20 cellular contexts compared by ENCODE assay signal in genomic region chr22:30832407-30832987, GRCh38.
A peak's percentile ranks its signal among the peaks of the same experiment; 100 is the strongest.
DNase-seq lines count a peak whose midpoint lies in the region; ATAC-seq and TF ChIP-seq lines count a peak whose summit lies in the region.
"Had no signal": no experiment of that assay in that cellular context is flagged by ENCODE, and none has a peak within 500 bp of the region (broad histone marks: within the 10 kb centered on the region; RNA-seq: fewer than 3 reads in every experiment).

No MANE protein-coding gene starts in this region.

- intact Hi-C loops in MCF 10A (cut with micrococcal nuclease) (no loop called here), breast epithelium (cut with DNase I; ENCODE audit: low total_unique reads) (no loop called here), Right ventricle myocardium superior (cut with DNase I) (no loop called here)

- no peaks in the 10 kb centered on the region for H3K27me3 Mint-ChIP-seq in MCF 10A (ENCODE audit: insufficient read depth, unreplicated experiment)

- H3K4me3 ChIP-seq in breast epithelium (no peak overlapping the region), RWPE2 (ENCODE audit: severe bottlenecking) (no peak overlapping the region)
- H3K4me3 ChIP-seq: BLaER1 treated with 17β-estradiol and CSF1 and Interleukin-3, amounts not matched to agents 10 nM and 100 nM; K562 had no signal

- ATAC-seq in RWPE2 (ENCODE audit: low read depth) = no peak
- no peak for ATAC-seq in left lobe of liver
- ATAC-seq in Right ventricle myocardium superior (ENCODE audit: poor library complexity) = no peak
- ATAC-seq: CD8-positive, alpha-beta T cell; K562 had no signal

- peaks cover 18% of the 10 kb centered on the region for H3K36me3 Mint-ChIP-seq in MCF 10A (ENCODE audit: insufficient read depth, unreplicated experiment)
- H3K36me3 Mint-ChIP-seq: CD8-positive, alpha-beta T cell had no signal

- H3K27me3 ChIP-seq in breast epithelium (no peaks in the 10 kb centered on the region), RWPE2 (ENCODE audit: insufficient read depth, poor library complexity, severe bottlenecking) (no peaks in the 10 kb centered on the region)
- H3K27me3 ChIP-seq: BLaER1 treated with 17β-estradiol and CSF1 and Interleukin-3, amounts not matched to agents 10 nM and 100 nM had no signal

- no peak for TF ChIP-seq POLR2A in breast epithelium (IDR thresholded peaks at IDR 0.05)

- H3K9me3 ChIP-seq in breast epithelium = no peaks in the 10 kb centered on the region
- no peaks in the 10 kb centered on the region for H3K9me3 ChIP-seq in RWPE2 (ENCODE audit: severe bottlenecking)

- no peak for DNase-seq in MCF 10A (ENCODE audit: unreplicated experiment)
- DNase-seq in breast epithelium (ENCODE audit: low spot score in 2 of 2) = no peak
- DNase-seq in RWPE2 (ENCODE audit: low spot score) = no peak
- DNase-seq in left lobe of liver (ENCODE audit: low spot score) = peak; percentile 15
- no peak for DNase-seq in COLO668 (lab: John Stamatoyannopoulos, UW; ENCODE audit: unreplicated experiment)
- DNase-seq in Right ventricle myocardium superior = no peak
- no peak for DNase-seq in cerebellum (ENCODE audit: low spot score)
- DNase-seq in NCI-H1105 (lab: John Stamatoyannopoulos, UW) = no peak
- DNase-seq: CD8-positive, alpha-beta T cell; HCEC 1CT; MV-4-11; NCI-H1417; NCI-H187 treated with DMSO at 0.1 percent for 48 hours; NCI-H2227 treated with DMSO at 0.1 percent for 48 hours; NCI-H524; NCI-H82; OCI-M1; RPMI8226 had no signal

- H3K27ac ChIP-seq in breast epithelium (no peak overlapping the region), RWPE2 (ENCODE audit: poor library complexity, severe bottlenecking) (peak overlapping the region; percentile 100)
- H3K27ac ChIP-seq: BLaER1 treated with 17β-estradiol and CSF1 and Interleukin-3, amounts not matched to agents 10 nM and 100 nM had no signal

- H3K4me3 Mint-ChIP-seq in MCF 10A (ENCODE audit: unreplicated experiment) = no peak overlapping the region
- H3K4me3 Mint-ChIP-seq: CD8-positive, alpha-beta T cell had no signal

- TF ChIP-seq CTCF in MCF 10A (IDR thresholded peaks at IDR 0.05; ENCODE audit: unreplicated experiment) (no peak), breast epithelium (IDR thresholded peaks at IDR 0.05) (no peak), RWPE2 (IDR thresholded peaks at IDR 0.05; ENCODE audit: poor library complexity, severe bottlenecking) (no peak)

- peak overlapping the region; percentile 98 for H3K27ac Mint-ChIP-seq in MCF 10A (ENCODE audit: low read depth, unreplicated experiment)
- H3K27ac Mint-ChIP-seq: CD8-positive, alpha-beta T cell had no signal

- POLR2A ChIA-PET in MCF 10A (lab: Yijun Ruan, JAX) = interaction anchor here (0.6 to 3.3 kb wide), 6 partner anchors 9 to 252 kb away, joined by 3 to 42 read pairs (median 8); no protein-coding TSS in a partner anchor

- H3K36me3 ChIP-seq in breast epithelium = no peaks in the 10 kb centered on the region
- peaks cover 28% of the 10 kb centered on the region for H3K36me3 ChIP-seq in RWPE2 (ENCODE audit: low read depth)
- H3K36me3 ChIP-seq: BLaER1 treated with 17β-estradiol and CSF1 and Interleukin-3, amounts not matched to agents 10 nM and 100 nM had no signal

- CTCF ChIA-PET in MCF 10A (lab: Yijun Ruan, JAX) = interaction anchor here (0.7 to 1.2 kb wide), 4 partner anchors 8 to 87 kb away, joined by 3 to 7 read pairs (median 4); no protein-coding TSS in a partner anchor

- H3K4me1 ChIP-seq in breast epithelium (no peaks in the 10 kb centered on the region), RWPE2 (ENCODE audit: insufficient read depth, poor library complexity, severe bottlenecking) (peaks cover 36% of the 10 kb centered on the region)
- H3K4me1 ChIP-seq: BLaER1 treated with 17β-estradiol and CSF1 and Interleukin-3, amounts not matched to agents 10 nM and 100 nM had no signal

- H3K4me1 Mint-ChIP-seq in MCF 10A (ENCODE audit: insufficient read depth, unreplicated experiment) = peaks cover 57% of the 10 kb centered on the region

- H3K9me3 Mint-ChIP-seq in MCF 10A (ENCODE audit: unreplicated experiment) = no peaks in the 10 kb centered on the region
- H3K9me3 Mint-ChIP-seq: CD8-positive, alpha-beta T cell had no signal

- no TSS peak for BruUV-seq in MCF 10A (replicated peaks; lab: Mats Ljungman, UMichigan)
